Comparison of ENCODE assay signal across 2 cellular contexts in the genomic region with DNA sequence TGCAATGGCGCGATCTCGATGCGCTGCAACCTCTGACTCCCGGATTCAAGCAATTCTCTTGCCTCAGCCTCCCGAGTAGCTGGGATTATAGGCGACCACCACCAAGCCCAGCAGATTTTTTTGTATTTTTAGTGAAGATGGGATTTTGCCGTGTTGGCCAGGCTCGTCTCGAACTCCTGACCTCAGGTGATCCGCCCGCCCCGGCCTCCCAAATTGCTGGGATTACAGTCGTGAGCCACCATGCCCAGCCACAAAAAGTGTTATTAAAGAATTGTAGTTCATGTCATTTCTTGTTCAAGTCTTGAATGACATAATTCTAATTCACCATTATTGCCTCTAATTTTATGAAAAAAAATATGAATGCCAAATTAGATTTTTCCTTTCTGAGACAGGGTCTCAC.
TF ChIP-seq lines count a peak whose summit lies in the region.

No MANE protein-coding gene starts in this region.

TF ChIP-seq in HepG2, 621 proteins besides CTCF, POLR2A, EP300 and RAD21:
- TF ChIP-seq HOXA5 (CRISPR knock-in tag; IDR thresholded peaks at IDR 0.05) = no peak
- no peak for TF ChIP-seq MEF2D (CRISPR knock-in tag; IDR thresholded peaks at IDR 0.05)
- peak; percentile 39 for TF ChIP-seq RBM22 (optimal IDR thresholded peaks at IDR 0.05; ENCODE audit: low read length)
- TF ChIP-seq GABPB1 (CRISPR knock-in tag; IDR thresholded peaks at IDR 0.05) = no peak

TF ChIP-seq in K562, 482 proteins besides CTCF, POLR2A, EP300 and RAD21:
- TF ChIP-seq SRSF3 (IDR thresholded peaks at IDR 0.05; ENCODE audit: insufficient read depth, low read length) (no peak), EHMT2 (IDR thresholded peaks at IDR 0.05) (no peak)
- TF ChIP-seq, protein P1, sequence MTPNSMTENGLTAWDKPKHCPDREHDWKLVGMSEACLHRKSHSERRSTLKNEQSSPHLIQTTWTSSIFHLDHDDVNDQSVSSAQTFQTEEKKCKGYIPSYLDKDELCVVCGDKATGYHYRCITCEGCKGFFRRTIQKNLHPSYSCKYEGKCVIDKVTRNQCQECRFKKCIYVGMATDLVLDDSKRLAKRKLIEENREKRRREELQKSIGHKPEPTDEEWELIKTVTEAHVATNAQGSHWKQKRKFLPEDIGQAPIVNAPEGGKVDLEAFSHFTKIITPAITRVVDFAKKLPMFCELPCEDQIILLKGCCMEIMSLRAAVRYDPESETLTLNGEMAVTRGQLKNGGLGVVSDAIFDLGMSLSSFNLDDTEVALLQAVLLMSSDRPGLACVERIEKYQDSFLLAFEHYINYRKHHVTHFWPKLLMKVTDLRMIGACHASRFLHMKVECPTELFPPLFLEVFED (CRISPR knock-in tag; conservative IDR thresholded peaks at IDR 0.05) = no peak
- TF ChIP-seq, protein P2, sequence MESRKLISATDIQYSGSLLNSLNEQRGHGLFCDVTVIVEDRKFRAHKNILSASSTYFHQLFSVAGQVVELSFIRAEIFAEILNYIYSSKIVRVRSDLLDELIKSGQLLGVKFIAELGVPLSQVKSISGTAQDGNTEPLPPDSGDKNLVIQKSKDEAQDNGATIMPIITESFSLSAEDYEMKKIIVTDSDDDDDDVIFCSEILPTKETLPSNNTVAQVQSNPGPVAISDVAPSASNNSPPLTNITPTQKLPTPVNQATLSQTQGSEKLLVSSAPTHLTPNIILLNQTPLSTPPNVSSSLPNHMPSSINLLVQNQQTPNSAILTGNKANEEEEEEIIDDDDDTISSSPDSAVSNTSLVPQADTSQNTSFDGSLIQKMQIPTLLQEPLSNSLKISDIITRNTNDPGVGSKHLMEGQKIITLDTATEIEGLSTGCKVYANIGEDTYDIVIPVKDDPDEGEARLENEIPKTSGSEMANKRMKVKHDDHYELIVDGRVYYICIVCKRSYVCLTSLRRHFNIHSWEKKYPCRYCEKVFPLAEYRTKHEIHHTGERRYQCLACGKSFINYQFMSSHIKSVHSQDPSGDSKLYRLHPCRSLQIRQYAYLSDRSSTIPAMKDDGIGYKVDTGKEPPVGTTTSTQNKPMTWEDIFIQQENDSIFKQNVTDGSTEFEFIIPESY (CRISPR knock-in tag; IDR thresholded peaks at IDR 0.05) = peak; percentile 69
TF ChIP-seq in K562: peak in this region for 1.
